In genomic region chr12:53659011-53659551, GRCh38 we compare ENCODE assay signal across 9 cellular contexts. TPM values are rescaled to one million over a fixed set of nuclear protein-coding genes. Genes with fewer than 3 reads are reported as not detected.
DNase-seq lines count a peak whose midpoint lies in the region; ATAC-seq and TF ChIP-seq lines count a peak whose summit lies in the region.
"Had no signal": no experiment of that assay in that cellular context is flagged by ENCODE, and none has a peak within 500 bp of the region (broad histone marks: within the 10 kb centered on the region; RNA-seq: fewer than 3 reads in every experiment).

No MANE protein-coding gene starts in this region.

- no TSS peak for BruUV-seq in mammary epithelial cell (replicated peaks; lab: Mats Ljungman, UMichigan)

- no peaks in the 10 kb centered on the region for H3K9me3 ChIP-seq in mammary epithelial cell (replicated peaks; ENCODE audit: insufficient read depth, low read length)
- H3K9me3 ChIP-seq: BLaER1 treated with 17β-estradiol and CSF1 and Interleukin-3, amounts not matched to agents 10 nM and 100 nM had no signal

- intact Hi-C loops in Right ventricle myocardium inferior (cut with DNase I), result loop anchor here (2.0 kb wide), 2 partner anchors 16 to 34 kb away; no protein-coding TSS in a partner anchor
- intact Hi-C loops in cardiac septum (cut with DNase I), result loop anchor here (2.0 kb wide), 1 partner anchor 32 kb away; the partner anchor contains the start of gene ATF7
- intact Hi-C loops in mammary epithelial cell (cut with micrococcal nuclease), result loop anchor here (1.0 kb wide), 1 partner anchor 11 kb away; no protein-coding TSS in a partner anchor

- CTCF ChIA-PET in mammary epithelial cell (lab: Charles Lee; ENCODE audit: low non-redundant PET), result interaction anchor here (0.7 kb wide), 1 partner anchor 16 kb away, joined by 3 read pairs; no protein-coding TSS in a partner anchor

- H3K36me3 ChIP-seq in mammary epithelial cell (ENCODE audit: insufficient read depth, low read length), result no peaks in the 10 kb centered on the region

- dilution Hi-C loops in mammary epithelial cell (cut with HindIII; ENCODE audit: low sequenced_read_pairs), result no loop called here

- no peaks in the 10 kb centered on the region for H3K79me2 ChIP-seq in mammary epithelial cell (ENCODE audit: insufficient read depth, low read length)

- no peak overlapping the region for H3K4me3 Mint-ChIP-seq in stimulated activated naive B cell treated with anti-CD40 and anti-IgM and Interleukin-4, amounts not matched to agents 10 μg/mL and 1 μg/mL and 100 μg/mL, for 72 hours

- peak overlapping the region; percentile 74 for H3K9ac ChIP-seq in mammary epithelial cell (ENCODE audit: insufficient read depth, low read length)
- H3K9ac ChIP-seq: BLaER1 treated with 17β-estradiol and CSF1 and Interleukin-3, amounts not matched to agents 10 nM and 100 nM had no signal

- peaks cover 27% of the 10 kb centered on the region for H3K4me1 ChIP-seq in mammary epithelial cell (ENCODE audit: insufficient read depth, low read length)

- H3K9me3 Mint-ChIP-seq in stimulated activated naive B cell treated with anti-CD40 and anti-IgM and Interleukin-4, amounts not matched to agents 10 μg/mL and 1 μg/mL and 100 μg/mL, for 72 hours, result no peaks in the 10 kb centered on the region

- H3K27me3 ChIP-seq in mammary epithelial cell (ENCODE audit: insufficient read depth, low read length), result no peaks in the 10 kb centered on the region
- H3K27me3 ChIP-seq: BLaER1 treated with 17β-estradiol and CSF1 and Interleukin-3, amounts not matched to agents 10 nM and 100 nM had no signal

- H3K27ac ChIP-seq in mammary epithelial cell (ENCODE audit: insufficient read depth, low read depth, low read length), result peak overlapping the region; percentile 87
- H3K27ac ChIP-seq: BLaER1 treated with 17β-estradiol and CSF1 and Interleukin-3, amounts not matched to agents 10 nM and 100 nM had no signal

- TF ChIP-seq CTCF in mammary epithelial cell (conservative IDR thresholded peaks at IDR 0.05 in 1 of 2, IDR thresholded peaks at IDR 0.05 in 1 of 2; ENCODE audit: extremely low read depth in 1 of 2, insufficient read depth in 1 of 2, low read depth in 1 of 2, low read length in 2 of 2), result no peak

- in situ Hi-C loops in mammary epithelial cell (cut with MboI; ENCODE audit: low sequenced_read_pairs in 2 of 2), result no loop called here

- peaks cover 22 to 30% of the 10 kb centered on the region in 2 donors for H3K36me3 Mint-ChIP-seq in stimulated activated naive B cell treated with anti-CD40 and anti-IgM and Interleukin-4, amounts not matched to agents 10 μg/mL and 1 μg/mL and 100 μg/mL, for 72 hours

- WGBS in mammary epithelial cell (ENCODE audit: low coverage, missing lambda C conversion rate), result 0% methylated on average over 2 of the region's 3 CpGs

- peak overlapping the region; percentile 75 for H3K4me2 ChIP-seq in mammary epithelial cell (ENCODE audit: insufficient read depth, low read depth, low read length)

- H3K4me1 Mint-ChIP-seq in stimulated activated naive B cell treated with anti-CD40 and anti-IgM and Interleukin-4, amounts not matched to agents 10 μg/mL and 1 μg/mL and 100 μg/mL, for 72 hours, result no peaks in the 10 kb centered on the region

- no peaks in the 10 kb centered on the region for H4K20me1 ChIP-seq in mammary epithelial cell (ENCODE audit: insufficient read depth, low read length)
- H4K20me1 ChIP-seq: BLaER1 treated with 17β-estradiol and CSF1 and Interleukin-3, amounts not matched to agents 10 nM and 100 nM had no signal

- peak overlapping the region in 1 of 3 experiments; percentile 12 for H3K4me3 ChIP-seq in mammary epithelial cell (replicated peaks in 1 of 3; ENCODE audit: insufficient read depth in 1 of 3, low read depth in 2 of 3, low read length in 3 of 3)
- H3K4me3 ChIP-seq: BLaER1 treated with 17β-estradiol and CSF1 and Interleukin-3, amounts not matched to agents 10 nM and 100 nM had no signal

- no peak overlapping the region for H3K27ac Mint-ChIP-seq in stimulated activated naive B cell treated with anti-CD40 and anti-IgM and Interleukin-4, amounts not matched to agents 10 μg/mL and 1 μg/mL and 100 μg/mL, for 72 hours

- H3K27me3 Mint-ChIP-seq in stimulated activated naive B cell treated with anti-CD40 and anti-IgM and Interleukin-4, amounts not matched to agents 10 μg/mL and 1 μg/mL and 100 μg/mL, for 72 hours, result no peaks in the 10 kb centered on the region

- ATAC-seq in Right ventricle myocardium inferior (peak; percentile 95), HG03442 (IDR thresholded peaks at IDR 0.05; ENCODE audit: unreplicated experiment) (no peak), HG02852 (IDR thresholded peaks at IDR 0.05; ENCODE audit: unreplicated experiment) (no peak)
- ATAC-seq in stimulated activated naive B cell treated with anti-CD40 and anti-IgM and Interleukin-4, amounts not matched to agents 10 μg/mL and 1 μg/mL and 100 μg/mL, for 72 hours (replicated peaks), result no peak

- DNase-seq in Right ventricle myocardium inferior (ENCODE audit: missing footprints) (no peak), cardiac septum (ENCODE audit: low spot score) (no peak), mammary epithelial cell (peak; percentile 92), kidney tubule cell (ENCODE audit: low spot score) (peak; percentile 56), superior temporal gyrus (ENCODE audit: extremely low spot score) (peak; percentile 97)
- no peak for DNase-seq in stimulated activated naive B cell treated with anti-CD40 and anti-IgM and Interleukin-4, amounts not matched to agents 10 μg/mL and 1 μg/mL and 100 μg/mL, for 72 hours

- peak overlapping the region; percentile 89 for H2AFZ ChIP-seq in mammary epithelial cell (ENCODE audit: low read depth, low read length)

RNA-seq across cellular contexts. Expression of gene ATP5MC2, which starts 16.8 kb away (rescaled TPM):
- total RNA-seq in Right ventricle myocardium inferior (600 TPM), cardiac septum (365 TPM), mammary epithelial cell (100 to 1,000 TPM in 1 of 2 donors, 10 to 100 TPM in 1; 47.2 to 140 TPM)
- polyA plus RNA-seq in mammary epithelial cell, result 253 TPM
- polyA minus RNA-seq in mammary epithelial cell, result 356 TPM

RNA-seq across cellular contexts. Expression of gene ATF7, which starts 32.9 kb away (rescaled TPM):
- total RNA-seq in Right ventricle myocardium inferior (39.8 TPM), cardiac septum (33.5 TPM), mammary epithelial cell (10 to 100 TPM; 11.2 to 26.5 TPM)
- polyA plus RNA-seq in mammary epithelial cell, result 16.4 TPM
- 68.1 TPM for polyA minus RNA-seq in mammary epithelial cell

Comparison
In these comparisons a context has a peak if more than half of its experiments do, and no peak if none do; other contexts are left out.
1. DNase-seq: peak in mammary epithelial cell (single experiment), kidney tubule cell (single experiment) and superior temporal gyrus (single experiment); none in Right ventricle myocardium inferior (single experiment), cardiac septum (single experiment) and stimulated activated naive B cell treated with anti-CD40 and anti-IgM and Interleukin-4, amounts not matched to agents 10 μg/mL and 1 μg/mL and 100 μg/mL, for 72 hours (single experiment).